8 cellular contexts compared by ENCODE assay signal in genomic region chr7:5679741-5680473, GRCh38.
DNase-seq lines count a peak whose midpoint lies in the region; ATAC-seq and TF ChIP-seq lines count a peak whose summit lies in the region.

No MANE protein-coding gene starts in this region.

- H3K27ac Mint-ChIP-seq in osteocyte (ENCODE audit: unreplicated experiment): peak overlapping the region; percentile 87
- H3K27ac Mint-ChIP-seq in activated CD4-positive, alpha-beta memory T cell treated with anti-CD3 and anti-CD28 coated beads for 36 hours: no peak overlapping the region

- peak overlapping the region; percentile 29 for H3K27ac ChIP-seq in colonic mucosa

- no peaks in the 10 kb centered on the region for H3K36me3 ChIP-seq in colonic mucosa

- no peaks in the 10 kb centered on the region for H3K9me3 ChIP-seq in colonic mucosa

- intact Hi-C loops in colonic mucosa (cut with DNase I): no loop called here
- intact Hi-C loops in activated CD4-positive, alpha-beta memory T cell treated with anti-CD3 and anti-CD28 coated beads for 36 hours (cut with micrococcal nuclease): no loop called here

- no peaks in the 10 kb centered on the region for H3K9me3 Mint-ChIP-seq in osteocyte (ENCODE audit: unreplicated experiment)
- no peaks in the 10 kb centered on the region for H3K9me3 Mint-ChIP-seq in activated CD4-positive, alpha-beta memory T cell treated with anti-CD3 and anti-CD28 coated beads for 36 hours

- H3K4me1 ChIP-seq in colonic mucosa: peaks cover 5% of the 10 kb centered on the region

- H3K36me3 Mint-ChIP-seq in osteocyte (ENCODE audit: unreplicated experiment): peaks cover 10% of the 10 kb centered on the region
- peaks cover 5% of the 10 kb centered on the region for H3K36me3 Mint-ChIP-seq in activated CD4-positive, alpha-beta memory T cell treated with anti-CD3 and anti-CD28 coated beads for 36 hours

- H3K27me3 Mint-ChIP-seq in osteocyte (ENCODE audit: unreplicated experiment): no peaks in the 10 kb centered on the region
- no peaks in the 10 kb centered on the region for H3K27me3 Mint-ChIP-seq in activated CD4-positive, alpha-beta memory T cell treated with anti-CD3 and anti-CD28 coated beads for 36 hours

- H3K4me3 Mint-ChIP-seq in osteocyte (ENCODE audit: unreplicated experiment): no peak overlapping the region
- H3K4me3 Mint-ChIP-seq in activated CD4-positive, alpha-beta memory T cell treated with anti-CD3 and anti-CD28 coated beads for 36 hours: no peak overlapping the region

- POLR2A ChIA-PET in activated CD4-positive, alpha-beta memory T cell treated with anti-CD3 and anti-CD28 coated beads for 36 hours (lab: Charles Lee): no interaction called here

- DNase-seq in colonic mucosa: no peak
- no peak for DNase-seq in osteocyte (ENCODE audit: extremely low spot score, unreplicated experiment)
- no peak for DNase-seq in activated CD4-positive, alpha-beta memory T cell treated with anti-CD3 and anti-CD28 coated beads for 36 hours
- DNase-seq in NCI-H774 (lab: John Stamatoyannopoulos, UW): no peak

- H3K4me3 ChIP-seq in colonic mucosa: no peak overlapping the region

- H3K4me1 Mint-ChIP-seq in osteocyte (ENCODE audit: unreplicated experiment): peaks cover 48% of the 10 kb centered on the region
- H3K4me1 Mint-ChIP-seq in activated CD4-positive, alpha-beta memory T cell treated with anti-CD3 and anti-CD28 coated beads for 36 hours (ENCODE audit: low read depth): peaks cover 46% of the 10 kb centered on the region

- CTCF ChIA-PET in activated CD4-positive, alpha-beta memory T cell treated with anti-CD3 and anti-CD28 coated beads for 36 hours (lab: Charles Lee): interaction anchor here (0.6 to 5.2 kb wide), 7 partner anchors 13 to 999 kb away, joined by 3 to 43 read pairs (median 6); no protein-coding TSS in a partner anchor

- H3K27me3 ChIP-seq in colonic mucosa: no peaks in the 10 kb centered on the region

- H3K9ac ChIP-seq in colonic mucosa (ENCODE audit: low read depth in 2 of 2, low read length in 2 of 2): no peak overlapping the region

- ATAC-seq in GM18873 (IDR thresholded peaks at IDR 0.05; ENCODE audit: low FRiP score, unreplicated experiment) (peak; percentile 47), HG03103 (IDR thresholded peaks at IDR 0.05; ENCODE audit: low read depth, unreplicated experiment) (peak; percentile 59), GM18519 (IDR thresholded peaks at IDR 0.05; ENCODE audit: low FRiP score, unreplicated experiment) (no peak), HG02973 (IDR thresholded peaks at IDR 0.05; ENCODE audit: unreplicated experiment) (no peak)

- TF ChIP-seq CTCF in colonic mucosa (IDR thresholded peaks at IDR 0.05) (no peak), osteocyte (IDR thresholded peaks at IDR 0.05) (no peak)

Comparison
In these comparisons a context has a peak if more than half of its experiments do, and no peak if none do; other contexts are left out.
1. ATAC-seq: peak in GM18873 (single experiment) and HG03103 (single experiment); none in GM18519 (single experiment) and HG02973 (single experiment).